9 cellular contexts compared by ENCODE assay signal in genomic region chr14:77151245-77151644, GRCh38. TPM values are rescaled to one million over a fixed set of nuclear protein-coding genes. Genes with fewer than 3 reads are reported as not detected.
A peak's percentile ranks its signal among the peaks of the same experiment; 100 is the strongest.
DNase-seq lines count a peak whose midpoint lies in the region; ATAC-seq and TF ChIP-seq lines count a peak whose summit lies in the region.
"Had no signal": no experiment of that assay in that cellular context is flagged by ENCODE, and none has a peak within 500 bp of the region (broad histone marks: within the 10 kb centered on the region; RNA-seq: fewer than 3 reads in every experiment).

No MANE protein-coding gene starts in this region.

- no peaks in the 10 kb centered on the region for H3K4me1 Mint-ChIP-seq in type B pancreatic cell (ENCODE audit: unreplicated experiment)
- H3K4me1 Mint-ChIP-seq in activated T-helper 17 cell treated with anti-CD3 and anti-CD28 coated beads, Interleukin-2, amount 50 U/mL, for 72 hours: no peaks in the 10 kb centered on the region

- ATAC-seq in GM18861 (IDR thresholded peaks at IDR 0.05; ENCODE audit: unreplicated experiment) (no peak), GM19395 (IDR thresholded peaks at IDR 0.05; ENCODE audit: unreplicated experiment) (no peak)
- no peak for ATAC-seq in activated T-helper 17 cell treated with anti-CD3 and anti-CD28 coated beads, Interleukin-2, amount 50 U/mL, for 72 hours (replicated peaks)

- H3K4me3 Mint-ChIP-seq in type B pancreatic cell: no peak overlapping the region
- no peak overlapping the region for H3K4me3 Mint-ChIP-seq in activated T-helper 17 cell treated with anti-CD3 and anti-CD28 coated beads, Interleukin-2, amount 50 U/mL, for 72 hours

- H3K4me3 ChIP-seq in epithelial cell of esophagus (ENCODE audit: low read length): no peak overlapping the region
- H3K4me3 ChIP-seq: skin epidermis had no signal

- DNase-seq in stimulated activated CD4-positive, alpha-beta T cell treated with anti-CD3 and anti-CD28 coated beads, Interleukin-15, amount 100 ng/mL, for 24 hours: peak; percentile 30
- no peak for DNase-seq in stimulated activated CD4-positive, alpha-beta T cell treated with anti-CD3 and anti-CD28 coated beads, Interleukin-4, amount 100 ng/mL, for 24 hours
- DNase-seq in NCI-H748 (lab: John Stamatoyannopoulos, UW; ENCODE audit: unreplicated experiment): peak; percentile 60
- peak; percentile 19 for DNase-seq in epithelial cell of esophagus (ENCODE audit: low read depth)
- DNase-seq in type B pancreatic cell (ENCODE audit: extremely low spot score, unreplicated experiment): no peak

- TF ChIP-seq CTCF in epithelial cell of esophagus (IDR thresholded peaks at IDR 0.05; ENCODE audit: insufficient read depth, low read depth, low read length, missing control alignments): peak; percentile 48
- peak; percentile 77 for TF ChIP-seq CTCF in type B pancreatic cell (conservative IDR thresholded peaks at IDR 0.05)

- H3K36me3 Mint-ChIP-seq in type B pancreatic cell: no peaks in the 10 kb centered on the region
- no peaks in the 10 kb centered on the region for H3K36me3 Mint-ChIP-seq in activated T-helper 17 cell treated with anti-CD3 and anti-CD28 coated beads, Interleukin-2, amount 50 U/mL, for 72 hours (ENCODE audit: low read depth)

- no peaks in the 10 kb centered on the region for H3K9me3 Mint-ChIP-seq in type B pancreatic cell
- H3K9me3 Mint-ChIP-seq in activated T-helper 17 cell treated with anti-CD3 and anti-CD28 coated beads, Interleukin-2, amount 50 U/mL, for 72 hours: no peaks in the 10 kb centered on the region

- H3K27ac Mint-ChIP-seq in type B pancreatic cell: no peak overlapping the region
- H3K27ac Mint-ChIP-seq in activated T-helper 17 cell treated with anti-CD3 and anti-CD28 coated beads, Interleukin-2, amount 50 U/mL, for 72 hours: no peak overlapping the region

- peaks cover 61% of the 10 kb centered on the region for H3K27me3 Mint-ChIP-seq in type B pancreatic cell
- H3K27me3 Mint-ChIP-seq in activated T-helper 17 cell treated with anti-CD3 and anti-CD28 coated beads, Interleukin-2, amount 50 U/mL, for 72 hours: peaks cover 33% of the 10 kb centered on the region

RNA-seq across cellular contexts. Expression of gene ZDHHC22, which starts 9.7 kb away (rescaled TPM):
- 0.24 TPM in 1 of 2 replicates, not detected in the other for total RNA-seq in type B pancreatic cell (ENCODE audit: low replicate concordance)
- not detected for total RNA-seq in activated T-helper 17 cell treated with anti-CD3 and anti-CD28 coated beads, Interleukin-2, amount 50 U/mL, for 72 hours

RNA-seq across cellular contexts. Expression of gene TMEM63C, which starts 30.4 kb away (rescaled TPM):
- total RNA-seq in type B pancreatic cell (ENCODE audit: low replicate concordance): 4.6 and 5.5 TPM in 2 replicates
- under 1 TPM; 0.04 to 0.64 TPM for total RNA-seq in activated T-helper 17 cell treated with anti-CD3 and anti-CD28 coated beads, Interleukin-2, amount 50 U/mL, for 72 hours

RNA-seq across cellular contexts. Expression of gene CIPC, which starts 53.2 kb away (rescaled TPM):
- total RNA-seq in type B pancreatic cell (ENCODE audit: low replicate concordance): 27.2 and 34.0 TPM in 2 replicates
- total RNA-seq in activated T-helper 17 cell treated with anti-CD3 and anti-CD28 coated beads, Interleukin-2, amount 50 U/mL, for 72 hours: 10 to 100 TPM in 1 of 2 donors, 1 to 10 TPM in 1; 8.5 to 11.8 TPM

Comparison
In these comparisons a context has a peak if more than half of its experiments do, and no peak if none do; other contexts are left out.
1. DNase-seq: peak in stimulated activated CD4-positive, alpha-beta T cell treated with anti-CD3 and anti-CD28 coated beads, Interleukin-15, amount 100 ng/mL, for 24 hours (single experiment), NCI-H748 (single experiment) and epithelial cell of esophagus (single experiment); none in stimulated activated CD4-positive, alpha-beta T cell treated with anti-CD3 and anti-CD28 coated beads, Interleukin-4, amount 100 ng/mL, for 24 hours (single experiment) and type B pancreatic cell (single experiment).